Comparison of ENCODE assay signal across 18 cellular contexts in genomic region chr10:2915412-2915811, GRCh38.
DNase-seq lines count a peak whose midpoint lies in the region; ATAC-seq, FAIRE-seq and TF ChIP-seq lines count a peak whose summit lies in the region.
"Had no signal": no experiment of that assay in that cellular context is flagged by ENCODE, and none has a peak within 500 bp of the region (broad histone marks: within the 10 kb centered on the region; RNA-seq: fewer than 3 reads in every experiment).

No MANE protein-coding gene starts in this region.

- H3K9ac ChIP-seq in DND-41 (ENCODE audit: low read depth, low read length) (no peak overlapping the region), K562 (ENCODE audit: insufficient read depth in 1 of 2, low read depth in 2 of 2, low read length in 2 of 2) (no peak overlapping the region), neuronal stem cell (ENCODE audit: low read depth, low read length, poor library complexity) (no peak overlapping the region)
- H3K9ac ChIP-seq: BLaER1, GM23248 had no signal

- DNase-seq in DND-41 (no peak), K562 (ENCODE audit: extremely low read depth in 1 of 4, low spot score in 3 of 4) (no peak), neuronal stem cell (ENCODE audit: low spot score) (no peak), upper lobe of right lung (no peak), SJCRH30 (no peak)
- DNase-seq: 8988T; Calu3; CD4-positive, alpha-beta memory T cell; DMS79 treated with DMSO at 0.1 percent for 48 hours; EL; GM23248; HCEC 1CT had no signal

- TF ChIP-seq RAD21 in K562 (CRISPR knock-in tag; conservative IDR thresholded peaks at IDR 0.05 in 1 of 2, IDR thresholded peaks at IDR 0.05 in 1 of 2), result no peak

- POLR2A ChIA-PET in K562 (lab: Yijun Ruan, JAX), result interaction anchor here (0.6 kb wide), 1 partner anchor 95 kb away, joined by 3 read pairs; no protein-coding TSS in a partner anchor

- H4K8ac ChIP-seq in neuronal stem cell (ENCODE audit: low read depth, low read length), result no peak overlapping the region

- H3K4me2 ChIP-seq in DND-41 (ENCODE audit: insufficient read depth, low read length), result no peak overlapping the region
- no peak overlapping the region for H3K4me2 ChIP-seq in K562 (ENCODE audit: insufficient read depth, low read length)
- H3K4me2 ChIP-seq in neuronal stem cell (ENCODE audit: insufficient read depth, low read length, poor library complexity, severe bottlenecking), result no peak overlapping the region
- H3K4me2 ChIP-seq: BLaER1 had no signal

- H2BK120ac ChIP-seq in neuronal stem cell (ENCODE audit: low read depth, low read length), result peak overlapping the region; percentile 35

- peak overlapping the region; percentile 47 for H2AK5ac ChIP-seq in neuronal stem cell (ENCODE audit: low read depth, low read length)

- H4K91ac ChIP-seq in neuronal stem cell (ENCODE audit: low read depth, low read length, poor library complexity), result no peak overlapping the region

- intact Hi-C loops in K562 (cut with micrococcal nuclease) (no loop called here), upper lobe of right lung (cut with DNase I) (no loop called here)

- CTCF ChIA-PET in K562 (lab: Yijun Ruan, JAX; ENCODE audit: low intra/inter-chr PET ratio), result no interaction called here

- TF ChIP-seq CTCF in DND-41 (IDR thresholded peaks at IDR 0.05; ENCODE audit: borderline replicate concordance, extremely low read depth, low read length, poor library complexity, severe bottlenecking) (no peak), K562 (IDR thresholded peaks at IDR 0.05 in 2 of 3, conservative IDR thresholded peaks at IDR 0.05 in 1 of 3; ENCODE audit: insufficient read depth in 2 of 3, low read depth in 1 of 3, low read length in 3 of 3) (no peak), upper lobe of right lung (IDR thresholded peaks at IDR 0.05) (no peak)

- H3K4me3 ChIP-seq in DND-41 (ENCODE audit: low read depth in 1 of 2, low read length in 2 of 2), result no peak overlapping the region
- H3K4me3 ChIP-seq in K562, result no peak overlapping the region
- no peak overlapping the region for H3K4me3 ChIP-seq in neuronal stem cell (ENCODE audit: low read length in 2 of 2)
- H3K4me3 ChIP-seq in upper lobe of right lung, result no peak overlapping the region
- H3K4me3 ChIP-seq in SJCRH30, result no peak overlapping the region
- H3K4me3 ChIP-seq: BLaER1, GM23248 had no signal

- peak overlapping the region; percentile 76 for H3K23ac ChIP-seq in neuronal stem cell (ENCODE audit: low read depth, low read length, poor library complexity)

- H3K18ac ChIP-seq in neuronal stem cell (ENCODE audit: low read length), result no peak overlapping the region

- FAIRE-seq in K562 (lab: Jason Lieb, UNC), result no peak
- FAIRE-seq: GM12891, H54, HTR-8/SVneo had no signal

- H3K9me3 ChIP-seq in DND-41 (ENCODE audit: insufficient read depth, low read length, severe bottlenecking), result no peaks in the 10 kb centered on the region
- no peaks in the 10 kb centered on the region for H3K9me3 ChIP-seq in K562 (replicated peaks; ENCODE audit: control insufficient read depth, insufficient read depth, low read depth, low read length)
- H3K9me3 ChIP-seq in neuronal stem cell (replicated peaks in 1 of 2; ENCODE audit: control insufficient read depth in 2 of 2, insufficient read depth in 1 of 2, low read depth in 1 of 2, low read length in 2 of 2), result no peaks in the 10 kb centered on the region
- no peaks in the 10 kb centered on the region for H3K9me3 ChIP-seq in upper lobe of right lung
- no peaks in the 10 kb centered on the region for H3K9me3 ChIP-seq in SJCRH30 (replicated peaks)
- H3K9me3 ChIP-seq: BLaER1 had no signal

- H3K27ac ChIP-seq in DND-41 (ENCODE audit: low read length) (peak overlapping the region; percentile 52; the same call in 1 of the 2 replicates), K562 (ENCODE audit: extremely low read depth, low read depth, low read length) (no peak overlapping the region), neuronal stem cell (replicated peaks; ENCODE audit: low read length) (no peak overlapping the region), upper lobe of right lung (no peak overlapping the region), SJCRH30 (no peak overlapping the region)
- H3K27ac ChIP-seq: BLaER1, GM23248 had no signal

- no peaks in the 10 kb centered on the region for H3K36me3 ChIP-seq in DND-41 (ENCODE audit: insufficient read depth, low read length)
- H3K36me3 ChIP-seq in K562 (ENCODE audit: control insufficient read depth, insufficient read depth, low read length), result no peaks in the 10 kb centered on the region
- no peaks in the 10 kb centered on the region for H3K36me3 ChIP-seq in neuronal stem cell (replicated peaks in 1 of 2; ENCODE audit: control insufficient read depth in 2 of 2, insufficient read depth in 2 of 2, low read length in 2 of 2)
- no peaks in the 10 kb centered on the region for H3K36me3 ChIP-seq in upper lobe of right lung
- H3K36me3 ChIP-seq in SJCRH30, result no peaks in the 10 kb centered on the region
- H3K36me3 ChIP-seq: BLaER1 had no signal

- no peak for TF ChIP-seq POLR2A in K562 (conservative IDR thresholded peaks at IDR 0.05)

- H3K4me1 ChIP-seq in DND-41 (ENCODE audit: insufficient read depth, low read length) (peaks cover 48% of the 10 kb centered on the region), K562 (replicated peaks in 1 of 2; ENCODE audit: control insufficient read depth in 2 of 2, insufficient read depth in 2 of 2, low read length in 2 of 2) (no peaks in the 10 kb centered on the region), neuronal stem cell (ENCODE audit: control insufficient read depth in 2 of 2, insufficient read depth in 1 of 2, low read depth in 1 of 2, low read length in 2 of 2) (peaks cover 0 to 4% of the 10 kb centered on the region in 2 donors), upper lobe of right lung (no peaks in the 10 kb centered on the region), SJCRH30 (no peaks in the 10 kb centered on the region)

- H2BK12ac ChIP-seq in neuronal stem cell (ENCODE audit: low read length), result peak overlapping the region; percentile 4

- H4K20me1 ChIP-seq in DND-41 (ENCODE audit: insufficient read depth, low read length) (no peaks in the 10 kb centered on the region), K562 (replicated peaks; ENCODE audit: control insufficient read depth, insufficient read depth, low read length) (no peaks in the 10 kb centered on the region)
- H4K20me1 ChIP-seq: BLaER1 had no signal

- H2AFZ ChIP-seq in DND-41 (ENCODE audit: low read depth, low read length) (no peak overlapping the region), K562 (ENCODE audit: low read depth, low read length) (no peak overlapping the region), neuronal stem cell (ENCODE audit: low read length) (no peak overlapping the region)
- H2AFZ ChIP-seq: GM23248 had no signal

- no peak overlapping the region for H2BK5ac ChIP-seq in neuronal stem cell (ENCODE audit: low read length)

- BruUV-seq in K562 (replicated peaks; lab: Mats Ljungman, UMichigan), result no TSS peak

- no peaks in the 10 kb centered on the region for H3K9me1 ChIP-seq in K562 (ENCODE audit: control insufficient read depth, insufficient read depth, low read length)

- H3K79me2 ChIP-seq in DND-41 (ENCODE audit: insufficient read depth, low read length), result no peaks in the 10 kb centered on the region
- no peaks in the 10 kb centered on the region for H3K79me2 ChIP-seq in K562 (ENCODE audit: control insufficient read depth, insufficient read depth, low read length)

- H2BK15ac ChIP-seq in neuronal stem cell (ENCODE audit: low read length), result peak overlapping the region; percentile 68

- H3K14ac ChIP-seq in neuronal stem cell (ENCODE audit: low read length), result no peak overlapping the region

- no peak overlapping the region for H3K4ac ChIP-seq in neuronal stem cell (ENCODE audit: low read length)

- in situ Hi-C loops in K562 (cut with MboI), result no loop called here

- TF ChIP-seq EP300 in K562 (IDR thresholded peaks at IDR 0.05; ENCODE audit: low read length), result no peak

- no peaks in the 10 kb centered on the region for H3K79me1 ChIP-seq in neuronal stem cell (ENCODE audit: low read depth, low read length)

- WGBS in K562 (ENCODE audit: insufficient coverage, low coverage, missing lambda C conversion rate), result 1% methylated on average over 11 of the region's 11 CpGs
- WGBS in neuronal stem cell (ENCODE audit: extremely low coverage in 2 of 2, insufficient read length in 2 of 2, insufficient replicate concordance in 1 of 2), 2 donors, result no CpG with 5 or more reads among the region's 11 CpGs

- ATAC-seq in DND-41 (ENCODE audit: insufficient read depth, low read depth), result no peak
- no peak for ATAC-seq in K562
- ATAC-seq in upper lobe of right lung, result peak; percentile 7
- no peak for ATAC-seq in GM18511 (IDR thresholded peaks at IDR 0.05; ENCODE audit: unreplicated experiment)
- ATAC-seq in HG03097 (IDR thresholded peaks at IDR 0.05; ENCODE audit: low FRiP score, unreplicated experiment), result no peak

- H3K27me3 ChIP-seq in DND-41 (ENCODE audit: insufficient read depth, low read length, poor library complexity) (no peaks in the 10 kb centered on the region), K562 (ENCODE audit: control insufficient read depth in 2 of 2, insufficient read depth in 2 of 2, low read length in 2 of 2) (peaks cover 0 to 33% of the 10 kb centered on the region in 2 experiments; a peak in 3 of 5 replicates), neuronal stem cell (ENCODE audit: control insufficient read depth in 3 of 3, insufficient read depth in 3 of 3, low read depth in 1 of 3, low read length in 3 of 3) (no peaks in the 10 kb centered on the region), upper lobe of right lung (no peaks in the 10 kb centered on the region), SJCRH30 (no peaks in the 10 kb centered on the region)
- H3K27me3 ChIP-seq: BLaER1 had no signal

TF ChIP-seq in K562, 482 proteins besides CTCF, POLR2A, EP300 and RAD21:
- TF ChIP-seq NFIC (IDR thresholded peaks at IDR 0.05) (peak; percentile 13; the same call in 1 of the 2 replicates), NFE2 (IDR thresholded peaks at IDR 0.05; ENCODE audit: low read depth) (no peak), CREM (IDR thresholded peaks at IDR 0.05; ENCODE audit: low read depth) (no peak), RNF2 (IDR thresholded peaks at IDR 0.05) (no peak), TRIM24 (IDR thresholded peaks at IDR 0.05) (no peak)
